In the genomic region with DNA sequence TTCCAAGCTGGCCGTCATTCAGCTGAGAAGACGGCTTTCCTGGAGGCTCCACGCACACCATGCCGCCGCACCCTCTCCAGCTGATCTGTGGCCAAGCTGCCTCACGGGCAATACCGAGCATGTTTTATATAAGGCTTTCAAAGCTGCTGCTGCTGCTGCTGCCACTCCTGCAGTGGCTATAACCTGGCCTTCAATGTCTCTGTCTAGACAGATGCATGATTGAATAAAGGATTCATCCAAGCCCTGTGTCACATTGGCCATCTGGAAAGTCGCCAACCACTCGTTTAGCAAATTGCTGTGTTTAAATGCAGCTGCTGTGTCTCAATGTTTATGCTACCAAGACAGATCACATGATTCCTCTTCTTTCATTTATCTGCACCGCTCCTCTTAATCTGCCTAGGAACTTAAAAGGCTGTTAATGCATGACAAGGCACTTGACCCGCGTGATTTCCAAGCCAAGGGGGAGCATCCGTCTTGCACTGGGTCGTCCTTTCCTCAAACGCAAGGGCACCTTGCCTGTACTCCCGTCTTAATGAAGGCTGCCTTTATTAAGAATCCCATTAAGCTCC, we compare ENCODE assay signal across 8 cellular contexts.
DNase-seq lines count a peak whose midpoint lies in the region; ATAC-seq and TF ChIP-seq lines count a peak whose summit lies in the region.

No MANE protein-coding gene starts in this region.

- H3K9me2 ChIP-seq in GM23248 (ENCODE audit: insufficient read depth): no peaks in the 10 kb centered on the region

- H3K18ac ChIP-seq in trophoblast cell (ENCODE audit: low read length): peak overlapping the region; percentile 61

- peak overlapping the region; percentile 17 for H3K4ac ChIP-seq in trophoblast cell (ENCODE audit: low read depth, low read length)

- H3K27me3 ChIP-seq in GM23248 (replicated peaks; ENCODE audit: insufficient read depth) (no peaks in the 10 kb centered on the region), esophagus (ENCODE audit: control insufficient read depth in 1 of 2, insufficient read depth in 2 of 2, low read length in 2 of 2) (no peaks in the 10 kb centered on the region), trophoblast cell (ENCODE audit: insufficient read depth, low read length) (no peaks in the 10 kb centered on the region)

- H3K4me1 ChIP-seq in GM23248 (ENCODE audit: insufficient read depth) (peaks cover 31% of the 10 kb centered on the region), esophagus (ENCODE audit: control insufficient read depth in 2 of 2, insufficient read depth in 2 of 2, low read length in 1 of 2) (peaks cover 4 to 14% of the 10 kb centered on the region in 2 donors), trophoblast cell (ENCODE audit: control insufficient read depth in 1 of 2, insufficient read depth in 2 of 2, low read length in 2 of 2) (peaks cover 13 to 22% of the 10 kb centered on the region in 2 experiments)

- H3K23ac ChIP-seq in trophoblast cell (ENCODE audit: low read length): no peak overlapping the region

- no peaks in the 10 kb centered on the region for H3K36me3 ChIP-seq in GM23248 (ENCODE audit: low read depth)
- H3K36me3 ChIP-seq in esophagus (ENCODE audit: control insufficient read depth in 2 of 2, insufficient read depth in 2 of 2, low read length in 1 of 2): no peaks in the 10 kb centered on the region
- no peaks in the 10 kb centered on the region for H3K36me3 ChIP-seq in trophoblast cell (ENCODE audit: control insufficient read depth in 1 of 2, insufficient read depth in 2 of 2, low read length in 2 of 2)

- DNase-seq in GM23248 (peak; percentile 31), NCI-H510A treated with DMSO at 0.1 percent for 48 hours (lab: John Stamatoyannopoulos, UW) (peak; percentile 85), trophoblast cell (no peak), SKM-1 (lab: John Stamatoyannopoulos, UW; ENCODE audit: unreplicated experiment) (no peak), coronary artery (ENCODE audit: low spot score) (no peak)
- DNase-seq in stimulated activated CD4-positive, alpha-beta T cell treated with anti-CD3 and anti-CD28 coated beads, Interleukin-2, amount 100 ng/mL, for 48 hours: no peak

- peak overlapping the region; percentile 94 for H2BK12ac ChIP-seq in trophoblast cell (ENCODE audit: low read length)

- peak overlapping the region; percentile 47 for H2BK120ac ChIP-seq in trophoblast cell (ENCODE audit: insufficient read depth, low read length, poor library complexity)

- H3K27ac ChIP-seq in GM23248 (no peak overlapping the region), esophagus (ENCODE audit: low read depth in 2 of 2, low read length in 1 of 2) (peak overlapping the region; percentile 84 to 85), trophoblast cell (ENCODE audit: low read depth, low read length) (no peak overlapping the region), coronary artery (no peak overlapping the region)

- peak overlapping the region; percentile 31 for H4K8ac ChIP-seq in trophoblast cell (ENCODE audit: low read depth, low read length)

- H3K4me2 ChIP-seq in GM23248 (ENCODE audit: unreplicated experiment) (no peak overlapping the region), trophoblast cell (ENCODE audit: low read length) (no peak overlapping the region)

- H4K12ac ChIP-seq in trophoblast cell (ENCODE audit: low read depth, low read length): peak overlapping the region; percentile 45

- in situ Hi-C loops in GM23248 (cut with MboI): no loop called here

- no peak for ATAC-seq in HG02623 (IDR thresholded peaks at IDR 0.05; ENCODE audit: unreplicated experiment)

- H3K4me3 ChIP-seq in GM23248 (no peak overlapping the region), esophagus (ENCODE audit: low read depth in 1 of 2, low read length in 2 of 2) (no peak overlapping the region), trophoblast cell (ENCODE audit: low read depth, low read length) (no peak overlapping the region), coronary artery (no peak overlapping the region)

- H3K79me1 ChIP-seq in trophoblast cell (ENCODE audit: low read length): peaks cover 6% of the 10 kb centered on the region

- H3K79me2 ChIP-seq in GM23248 (ENCODE audit: insufficient read depth): no peaks in the 10 kb centered on the region
- no peaks in the 10 kb centered on the region for H3K79me2 ChIP-seq in trophoblast cell (ENCODE audit: control insufficient read depth, insufficient read depth, low read length, poor library complexity)

- H3K9ac ChIP-seq in GM23248 (no peak overlapping the region), trophoblast cell (ENCODE audit: low read length) (no peak overlapping the region)

- H2AFZ ChIP-seq in GM23248: peak overlapping the region; percentile 86
- peak overlapping the region; percentile 10 for H2AFZ ChIP-seq in trophoblast cell (ENCODE audit: insufficient read depth, low read length, poor library complexity)

- H2BK5ac ChIP-seq in trophoblast cell (ENCODE audit: low read depth, low read length, poor library complexity): peak overlapping the region; percentile 34

- 52 to 54% methylated on average over 16 of the region's 16 CpGs for WGBS in GM23248 (ENCODE audit: low coverage in 1 of 2, low lambda C conversion rate in 2 of 2, missing lambda C conversion rate in 2 of 2), 2 experiments
- 27 to 47% methylated on average over 16 of the region's 16 CpGs for WGBS in esophagus, 2 donors
- WGBS in trophoblast cell (ENCODE audit: extremely low coverage, insufficient coverage, insufficient read length): no CpG with 5 or more reads among the region's 16 CpGs

- H3F3A ChIP-seq in GM23248 (ENCODE audit: insufficient read depth): peaks cover 32% of the 10 kb centered on the region

- peak overlapping the region; percentile 88 for H2AK5ac ChIP-seq in trophoblast cell (ENCODE audit: low read length)

- peak overlapping the region; percentile 88 for H3K14ac ChIP-seq in trophoblast cell (ENCODE audit: low read length)

- no peak for TF ChIP-seq CTCF in coronary artery (IDR thresholded peaks at IDR 0.05)

- H3K9me3 ChIP-seq in GM23248 (ENCODE audit: low read depth): no peaks in the 10 kb centered on the region
- peaks cover 0 to 5% of the 10 kb centered on the region in 2 donors for H3K9me3 ChIP-seq in esophagus (ENCODE audit: control insufficient read depth in 2 of 2, insufficient read depth in 1 of 2, low read depth in 1 of 2, low read length in 1 of 2)
- H3K9me3 ChIP-seq in trophoblast cell (ENCODE audit: insufficient read depth, low read depth, low read length): no peaks in the 10 kb centered on the region

- peak overlapping the region; percentile 80 for H4K91ac ChIP-seq in trophoblast cell (ENCODE audit: low read depth, low read length)

- no peaks in the 10 kb centered on the region for H4K20me1 ChIP-seq in GM23248 (ENCODE audit: insufficient read depth)

Comparison
In these comparisons a context has a peak if more than half of its experiments do, and no peak if none do; other contexts are left out.
1. DNase-seq: peak in GM23248 (single experiment) and NCI-H510A treated with DMSO at 0.1 percent for 48 hours (single experiment); none in trophoblast cell (0 of 2), stimulated activated CD4-positive, alpha-beta T cell treated with anti-CD3 and anti-CD28 coated beads, Interleukin-2, amount 100 ng/mL, for 48 hours (0 of 2), SKM-1 (single experiment) and coronary artery (single experiment).
2. H3K27ac ChIP-seq: peak in esophagus (2 of 2); none in GM23248 (single experiment), trophoblast cell (single experiment) and coronary artery (0 of 2).